8 cellular contexts compared by ENCODE assay signal in the genomic region with DNA sequence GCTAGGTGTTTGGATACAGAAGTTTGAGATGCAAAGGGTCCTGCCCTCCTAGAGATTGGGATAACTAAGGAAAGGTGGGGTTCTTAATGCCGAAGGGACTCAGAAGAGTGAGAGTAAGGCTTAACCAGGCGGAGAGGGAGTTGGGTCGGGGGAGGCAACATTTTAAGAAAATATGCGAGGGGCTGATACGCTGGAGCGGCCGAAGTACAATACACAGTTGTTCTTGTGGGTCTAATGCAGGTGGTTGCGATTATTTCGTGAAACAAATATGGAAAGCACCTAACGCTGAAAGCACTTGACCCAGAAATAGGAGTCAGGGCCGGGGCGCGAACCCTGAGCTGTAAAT. TPM values are rescaled to one million over a fixed set of nuclear protein-coding genes. Genes with fewer than 3 reads are reported as not detected.
DNase-seq lines count a peak whose midpoint lies in the region; ATAC-seq and TF ChIP-seq lines count a peak whose summit lies in the region.

No MANE protein-coding gene starts in this region.

- H3K4me3 Mint-ChIP-seq in HFFc6 = peak overlapping the region; percentile 99
- peak overlapping the region; percentile 100 for H3K4me3 Mint-ChIP-seq in activated CD4-positive, alpha-beta memory T cell treated with anti-CD3 and anti-CD28 coated beads for 36 hours

- H3K9me3 Mint-ChIP-seq in HFFc6 = no peaks in the 10 kb centered on the region
- H3K9me3 Mint-ChIP-seq in activated CD4-positive, alpha-beta memory T cell treated with anti-CD3 and anti-CD28 coated beads for 36 hours = no peaks in the 10 kb centered on the region

- H3K9me3 ChIP-seq in DOHH2 (ENCODE audit: control insufficient read depth, insufficient read depth, low read length) (no peaks in the 10 kb centered on the region), iPS-20b (ENCODE audit: insufficient read depth, low read depth, low read length) (no peaks in the 10 kb centered on the region), suprapubic skin (no peaks in the 10 kb centered on the region)

- H3K4me3 ChIP-seq in DOHH2 (ENCODE audit: low read length) (peak overlapping the region; percentile 93), iPS-20b (ENCODE audit: low read length) (peak overlapping the region; percentile 93), suprapubic skin (peak overlapping the region; percentile 66)

- H3K36me3 Mint-ChIP-seq in HFFc6 (ENCODE audit: low read depth) = peaks cover 32% of the 10 kb centered on the region
- H3K36me3 Mint-ChIP-seq in activated CD4-positive, alpha-beta memory T cell treated with anti-CD3 and anti-CD28 coated beads for 36 hours = peaks cover 18% of the 10 kb centered on the region

- no peak for ATAC-seq in HG03442 (IDR thresholded peaks at IDR 0.05; ENCODE audit: unreplicated experiment)

- 10% methylated on average over 13 of the region's 13 CpGs for WGBS in suprapubic skin

- no peak for TF ChIP-seq POLR2A in suprapubic skin (IDR thresholded peaks at IDR 0.05)

- TF ChIP-seq CTCF in DOHH2 (IDR thresholded peaks at IDR 0.05; ENCODE audit: low read depth, low read length, poor library complexity, severe bottlenecking) (no peak), HFFc6 (IDR thresholded peaks at IDR 0.05) (no peak), suprapubic skin (IDR thresholded peaks at IDR 0.05) (no peak)

- H3K27me3 ChIP-seq in DOHH2 (ENCODE audit: control insufficient read depth, low read length) (peaks cover 9% of the 10 kb centered on the region), iPS-20b (ENCODE audit: insufficient read depth, low read length) (no peaks in the 10 kb centered on the region), suprapubic skin (no peaks in the 10 kb centered on the region)

- peak overlapping the region; percentile 97 for H3K27ac Mint-ChIP-seq in HFFc6
- peak overlapping the region; percentile 97 for H3K27ac Mint-ChIP-seq in activated CD4-positive, alpha-beta memory T cell treated with anti-CD3 and anti-CD28 coated beads for 36 hours

- H3K27me3 Mint-ChIP-seq in HFFc6 (ENCODE audit: insufficient read depth) = no peaks in the 10 kb centered on the region; the same call in 1 of the 2 replicates
- H3K27me3 Mint-ChIP-seq in activated CD4-positive, alpha-beta memory T cell treated with anti-CD3 and anti-CD28 coated beads for 36 hours = no peaks in the 10 kb centered on the region

- no peaks in the 10 kb centered on the region for H4K20me1 ChIP-seq in DOHH2 (ENCODE audit: control insufficient read depth, insufficient read depth, low read depth, low read length)

- no peaks in the 10 kb centered on the region for H3F3A ChIP-seq in DOHH2 (ENCODE audit: control insufficient read depth, insufficient read depth)

- DNase-seq in HFFc6 (no peak), suprapubic skin (ENCODE audit: low spot score in 2 of 2) (no peak), NCI-H446 treated with DMSO at 0.1 percent for 48 hours (lab: John Stamatoyannopoulos, UW) (no peak), NCI-H1417 (lab: John Stamatoyannopoulos, UW) (no peak)
- no peak for DNase-seq in activated CD4-positive, alpha-beta memory T cell treated with anti-CD3 and anti-CD28 coated beads for 36 hours

- peaks cover 17% of the 10 kb centered on the region for H3K36me3 ChIP-seq in DOHH2 (ENCODE audit: control insufficient read depth, low read length)
- H3K36me3 ChIP-seq in iPS-20b (ENCODE audit: insufficient read depth, low read depth, low read length) = peaks cover 24% of the 10 kb centered on the region; the same call in 1 of the 2 replicates
- peaks cover 12% of the 10 kb centered on the region for H3K36me3 ChIP-seq in suprapubic skin

- CTCF ChIA-PET in activated CD4-positive, alpha-beta memory T cell treated with anti-CD3 and anti-CD28 coated beads for 36 hours (lab: Charles Lee) = no interaction called here

- POLR2A ChIA-PET in activated CD4-positive, alpha-beta memory T cell treated with anti-CD3 and anti-CD28 coated beads for 36 hours (lab: Charles Lee) = no interaction called here

- H3K79me2 ChIP-seq in DOHH2 (ENCODE audit: control insufficient read depth, low read length) = peaks cover 43% of the 10 kb centered on the region

- TF ChIP-seq EP300 in suprapubic skin (IDR thresholded peaks at IDR 0.05) = no peak

- H3K9me2 ChIP-seq in DOHH2 (replicated peaks; ENCODE audit: control insufficient read depth, low read length) = no peaks in the 10 kb centered on the region

- intact Hi-C loops in activated CD4-positive, alpha-beta memory T cell treated with anti-CD3 and anti-CD28 coated beads for 36 hours (cut with micrococcal nuclease) = loop anchor here (1.0 to 10.0 kb wide), 4 partner anchors 120 to 676 kb away; a partner anchor contains a TSS

- peaks cover 42% of the 10 kb centered on the region for H3K4me1 Mint-ChIP-seq in HFFc6 (ENCODE audit: low read depth)
- peaks cover 38% of the 10 kb centered on the region for H3K4me1 Mint-ChIP-seq in activated CD4-positive, alpha-beta memory T cell treated with anti-CD3 and anti-CD28 coated beads for 36 hours (ENCODE audit: low read depth)

- H3K9ac ChIP-seq in iPS-20b (ENCODE audit: low read depth, low read length) = peak overlapping the region; percentile 90; the same call in 1 of the 2 replicates

- H3K4me1 ChIP-seq in DOHH2 (ENCODE audit: control insufficient read depth, low read length) = peaks cover 17% of the 10 kb centered on the region
- H3K4me1 ChIP-seq in iPS-20b (ENCODE audit: insufficient read depth, low read length) = peaks cover 5% of the 10 kb centered on the region; the same call in 1 of the 2 replicates
- peaks cover 38% of the 10 kb centered on the region for H3K4me1 ChIP-seq in suprapubic skin

- H3K4me2 ChIP-seq in DOHH2 (ENCODE audit: low read length) = peak overlapping the region; percentile 66

- H3K27ac ChIP-seq in DOHH2 (ENCODE audit: low read depth, low read length) = peak overlapping the region; percentile 48
- H3K27ac ChIP-seq in iPS-20b (ENCODE audit: low read length) = peak overlapping the region; percentile 74
- peak overlapping the region; percentile 85 for H3K27ac ChIP-seq in suprapubic skin

RNA-seq across cellular contexts. Expression of a gene that starts 0.3 kb away (rescaled TPM):
- total RNA-seq in HFFc6 (2021; fragmentation: NEBNext Ultra II Directional; extraction: Animal tissue kit (Norgen Biotek cat#: 25700)) = 100 to 1,000 TPM; 106 to 151 (median 128) TPM
- total RNA-seq in activated CD4-positive, alpha-beta memory T cell treated with anti-CD3 and anti-CD28 coated beads for 36 hours = 10 to 100 TPM; 83.3 to 84.2 TPM
- 10 to 100 TPM; 30.7 to 82.2 (median 56.3) TPM for total RNA-seq in suprapubic skin
